ENCODE assay signal across 14 cellular contexts in genomic region chr18:8703181-8703638, GRCh38. TPM values are rescaled to one million over a fixed set of nuclear protein-coding genes. Genes with fewer than 3 reads are reported as not detected.
DNase-seq lines count a peak whose midpoint lies in the region; ATAC-seq, FAIRE-seq and TF ChIP-seq lines count a peak whose summit lies in the region.
"Had no signal": no experiment of that assay in that cellular context is flagged by ENCODE, and none has a peak within 500 bp of the region (broad histone marks: within the 10 kb centered on the region; RNA-seq: fewer than 3 reads in every experiment).

No MANE protein-coding gene starts in this region.

- H3K36me3 ChIP-seq in esophagus muscularis mucosa = no peaks in the 10 kb centered on the region
- H3K36me3 ChIP-seq in aorta (ENCODE audit: control insufficient read depth in 1 of 2, insufficient read depth in 2 of 2, low read length in 1 of 2) = no peaks in the 10 kb centered on the region
- H3K36me3 ChIP-seq: adrenal gland, Peyer's patch had no signal

- WGBS in esophagus muscularis mucosa = 57% methylated on average over 23 of the region's 23 CpGs
- WGBS in aorta, 2 donors = 36 to 39% methylated on average over 23 of the region's 23 CpGs

- H3K27ac ChIP-seq in RWPE1 (peak overlapping the region; percentile 95; the same call in 1 of the 2 replicates), esophagus muscularis mucosa (replicated peaks in 1 of 4) (peak overlapping the region; percentile 93 to 96 (median 94)), aorta (ENCODE audit: low read depth in 1 of 2, low read length in 2 of 2) (no peak overlapping the region)
- H3K27ac ChIP-seq: adrenal gland had no signal

- no peak for TF ChIP-seq CTCF in RWPE1 (conservative IDR thresholded peaks at IDR 0.05; ENCODE audit: low read depth)
- TF ChIP-seq CTCF in esophagus muscularis mucosa (IDR thresholded peaks at IDR 0.05) = no peak

- ATAC-seq in aorta (ENCODE audit: low FRiP score) = no peak
- ATAC-seq: T-cell had no signal

- H3K9me3 ChIP-seq in esophagus muscularis mucosa (no peaks in the 10 kb centered on the region), aorta (ENCODE audit: control insufficient read depth, low read length) (no peaks in the 10 kb centered on the region)
- H3K9me3 ChIP-seq: adrenal gland, Peyer's patch had no signal

- POLR2A ChIA-PET in RWPE1 (lab: Yijun Ruan, JAX; ENCODE audit: low non-redundant PET) = no interaction called here

- H3K27me3 ChIP-seq in esophagus muscularis mucosa (no peaks in the 10 kb centered on the region), aorta (ENCODE audit: control insufficient read depth in 1 of 2, insufficient read depth in 2 of 2, low read length in 1 of 2) (no peaks in the 10 kb centered on the region)
- H3K27me3 ChIP-seq: adrenal gland had no signal

- no peak for FAIRE-seq in H54 (lab: Jason Lieb, UNC)
- FAIRE-seq: keratinocyte had no signal

- TF ChIP-seq POLR2A in esophagus muscularis mucosa (IDR thresholded peaks at IDR 0.05; ENCODE audit: low read depth) (no peak), H54 (IDR thresholded peaks at IDR 0.05; ENCODE audit: low read depth, low read length) (no peak)

- H3K4me3 ChIP-seq in esophagus muscularis mucosa (no peak overlapping the region), aorta (ENCODE audit: low read length in 2 of 2) (no peak overlapping the region)
- H3K4me3 ChIP-seq: adrenal gland, Peyer's patch had no signal

- peaks cover 22 to 49% (median 46%) of the 10 kb centered on the region in 4 donors for H3K4me1 ChIP-seq in esophagus muscularis mucosa
- H3K4me1 ChIP-seq in aorta (ENCODE audit: control insufficient read depth in 1 of 2, insufficient read depth in 2 of 2, low read length in 2 of 2) = no peaks in the 10 kb centered on the region

- TF ChIP-seq EP300 in esophagus muscularis mucosa (IDR thresholded peaks at IDR 0.05) = no peak

- DNase-seq in D341Med (ENCODE audit: low spot score) (peak; percentile 61), RWPE1 (ENCODE audit: low spot score) (no peak), esophagus muscularis mucosa (ENCODE audit: extremely low spot score) (no peak), retina (peak; percentile 55), H54 (ENCODE audit: insufficient read length, low spot score) (no peak), NCI-H1417 (lab: John Stamatoyannopoulos, UW) (no peak), aorta (no peak)
- DNase-seq: activated T-cell treated with anti-CD3 and anti-CD28 coated beads for 4 hours, NCI-H1436 treated with DMSO at 0.1 percent for 48 hours, NCI-H526 treated with DMSO at 0.1 percent for 48 hours, Peyer's patch, T-cell had no signal

- intact Hi-C loops in esophagus muscularis mucosa (cut with DNase I) (no loop called here), aorta (cut with DNase I) (no loop called here)

- CTCF ChIA-PET in RWPE1 (lab: Yijun Ruan, JAX) = interaction anchor here (1.2 kb wide), 1 partner anchor 285 kb away, joined by 3 read pairs; no protein-coding TSS in a partner anchor

RNA-seq across cellular contexts. Expression of gene MTCL1, which starts 2.1 kb away (rescaled TPM):
- total RNA-seq in esophagus muscularis mucosa (10 to 100 TPM; 32.3 to 48.0 (median 38.6) TPM), aorta (10 to 100 TPM; 10.5 to 14.2 TPM)
- 1 to 10 TPM in 1 of 2 donors, under 1 TPM in 1; 0.75 to 1.9 TPM for polyA plus RNA-seq in aorta

Comparison
In these comparisons a context has a peak if more than half of its experiments do, and no peak if none do; other contexts are left out.
1. DNase-seq: peak in D341Med (single experiment) and retina (single experiment); none in RWPE1 (single experiment), esophagus muscularis mucosa (single experiment), H54 (single experiment), NCI-H1417 (0 of 3) and aorta (0 of 2).
2. H3K27ac ChIP-seq: peak in RWPE1 (single experiment) and esophagus muscularis mucosa (4 of 4); none in aorta (0 of 2).